In genomic region chr12:50257226-50258166, GRCh38 we compare ENCODE assay signal across 8 cellular contexts. TPM values are rescaled to one million over a fixed set of nuclear protein-coding genes. Genes with fewer than 3 reads are reported as not detected.
DNase-seq lines count a peak whose midpoint lies in the region; ATAC-seq and TF ChIP-seq lines count a peak whose summit lies in the region.

No MANE protein-coding gene starts in this region.

- H3K27ac Mint-ChIP-seq in chondrocyte (ENCODE audit: unreplicated experiment), result peak overlapping the region; percentile 34
- H3K27ac Mint-ChIP-seq in activated T-cell treated with anti-CD3 and anti-CD28 coated beads, Interleukin-2, amount 50 U/mL, for 72 hours, result no peak overlapping the region

- TF ChIP-seq CTCF in 22Rv1 (IDR thresholded peaks at IDR 0.05) (no peak), chondrocyte (IDR thresholded peaks at IDR 0.05) (no peak)

- no peaks in the 10 kb centered on the region for H3K27me3 Mint-ChIP-seq in chondrocyte (ENCODE audit: low read depth)
- H3K27me3 Mint-ChIP-seq in activated T-cell treated with anti-CD3 and anti-CD28 coated beads, Interleukin-2, amount 50 U/mL, for 72 hours (ENCODE audit: low read depth), result no peaks in the 10 kb centered on the region

- peaks cover 30% of the 10 kb centered on the region for H3K4me1 Mint-ChIP-seq in chondrocyte (ENCODE audit: low read depth)
- peaks cover 26% of the 10 kb centered on the region for H3K4me1 Mint-ChIP-seq in activated T-cell treated with anti-CD3 and anti-CD28 coated beads, Interleukin-2, amount 50 U/mL, for 72 hours (ENCODE audit: low read depth)

- no peaks in the 10 kb centered on the region for H3K9me3 Mint-ChIP-seq in chondrocyte (ENCODE audit: low read depth)
- no peaks in the 10 kb centered on the region for H3K9me3 Mint-ChIP-seq in activated T-cell treated with anti-CD3 and anti-CD28 coated beads, Interleukin-2, amount 50 U/mL, for 72 hours

- ATAC-seq in activated T-cell treated with anti-CD3 and anti-CD28 coated beads, Interleukin-2, amount 50 U/mL, for 72 hours (replicated peaks in 1 of 2), result no peak
- ATAC-seq in GM19397 (IDR thresholded peaks at IDR 0.05; ENCODE audit: unreplicated experiment), result no peak

- no peaks in the 10 kb centered on the region for H3K36me3 Mint-ChIP-seq in chondrocyte (ENCODE audit: low read depth)
- H3K36me3 Mint-ChIP-seq in activated T-cell treated with anti-CD3 and anti-CD28 coated beads, Interleukin-2, amount 50 U/mL, for 72 hours (ENCODE audit: insufficient read depth in 2 of 2), result peaks cover 2% of the 10 kb centered on the region in 2 donors

- in situ Hi-C loops in ACHN (cut with HindIII; ENCODE audit: low pct_ligation_motif_present, low pct_unique_long_range_greater_than_20kb, low sequenced_read_pairs), result no loop called here

- no peak overlapping the region for H3K4me3 Mint-ChIP-seq in chondrocyte (ENCODE audit: unreplicated experiment)
- no peak overlapping the region for H3K4me3 Mint-ChIP-seq in activated T-cell treated with anti-CD3 and anti-CD28 coated beads, Interleukin-2, amount 50 U/mL, for 72 hours

- H3K27ac ChIP-seq in 22Rv1, result peak overlapping the region; percentile 81

- DNase-seq in NCI-H1694 (lab: John Stamatoyannopoulos, UW) (peak; percentile 3), chondrocyte (ENCODE audit: low spot score) (no peak), medulla oblongata (ENCODE audit: extremely low spot score) (peak; percentile 27), GDM1 (lab: John Stamatoyannopoulos, UW) (no peak), ACHN (no peak)
- DNase-seq in activated T-cell treated with anti-CD3 and anti-CD28 coated beads, Interleukin-2, amount 50 U/mL, for 72 hours, result no peak

RNA-seq across cellular contexts. Expression of gene LIMA1, which starts 25.8 kb away (rescaled TPM):
- total RNA-seq in chondrocyte, result 90.3 to 120 TPM (median 114 TPM) in 3 replicates
- total RNA-seq in activated T-cell treated with anti-CD3 and anti-CD28 coated beads, Interleukin-2, amount 50 U/mL, for 72 hours, result 100 to 1,000 TPM; 117 to 124 TPM

Comparison
In these comparisons a context has a peak if more than half of its experiments do, and no peak if none do; other contexts are left out.
1. DNase-seq: peak in NCI-H1694 (single experiment) and medulla oblongata (single experiment); none in chondrocyte (single experiment), activated T-cell treated with anti-CD3 and anti-CD28 coated beads, Interleukin-2, amount 50 U/mL, for 72 hours (0 of 2), GDM1 (single experiment) and ACHN (single experiment).